In genomic region chr10:14991036-14991749, GRCh38 we compare ENCODE assay signal across 9 cellular contexts. TPM values are rescaled to one million over a fixed set of nuclear protein-coding genes. Genes with fewer than 3 reads are reported as not detected.
A peak's percentile ranks its signal among the peaks of the same experiment; 100 is the strongest.
DNase-seq lines count a peak whose midpoint lies in the region; ATAC-seq and TF ChIP-seq lines count a peak whose summit lies in the region.
"Not testable (repeated sequence)": the region's sequence is repeated elsewhere in the genome, so short reads cannot be mapped to it uniquely, and the experiment has no call there.
"Had no signal": no experiment of that assay in that cellular context is flagged by ENCODE, and none has a peak within 500 bp of the region (broad histone marks: within the 10 kb centered on the region; RNA-seq: fewer than 3 reads in every experiment).

No MANE protein-coding gene starts in this region.

- not testable (repeated sequence) for H3K27me3 Mint-ChIP-seq in activated CD4-positive, alpha-beta T cell treated with anti-CD3 and anti-CD28 coated beads, Interleukin-2, amount 10 ng/mL, durations not matched to agents 24 days and 14 days; activated naive CD8-positive, alpha-beta T cell treated with anti-CD3 and anti-CD28 coated beads for 36 hours; natural killer cell (ENCODE audit: low read depth in 2 of 2)

- not testable (repeated sequence) for H3K9me3 ChIP-seq in AG04450 (ENCODE audit: control insufficient read depth, insufficient read depth, low read length)

- POLR2A ChIA-PET in AG04450 (lab: Yijun Ruan, JAX) = not testable (repeated sequence)

- TF ChIP-seq CTCF in AG04450 (IDR thresholded peaks at IDR 0.05; ENCODE audit: low read depth, low read length) = peak; percentile 43
- peak; percentile 40 for TF ChIP-seq CTCF in GM13977 (IDR thresholded peaks at IDR 0.05; ENCODE audit: extremely low read depth, insufficient read depth, missing control alignments)
- TF ChIP-seq CTCF in fibroblast of mammary gland (conservative IDR thresholded peaks at IDR 0.05; ENCODE audit: control insufficient read depth, insufficient read depth, low read depth, low read length) = peak; percentile 3
- peak; percentile 15 for TF ChIP-seq CTCF in natural killer cell (IDR thresholded peaks at IDR 0.05)

- not testable (repeated sequence) for H3K4me3 Mint-ChIP-seq in activated CD4-positive, alpha-beta T cell treated with anti-CD3 and anti-CD28 coated beads, Interleukin-2, amount 10 ng/mL, durations not matched to agents 24 days and 14 days; activated naive CD8-positive, alpha-beta T cell treated with anti-CD3 and anti-CD28 coated beads for 36 hours; natural killer cell

- DNase-seq in AG04450 (ENCODE audit: low read depth, low spot score) (peak; percentile 2), GM13977 (ENCODE audit: low spot score) (peak; percentile 24), fibroblast of mammary gland (ENCODE audit: low read depth) (peak; percentile 38)
- peak; percentile 42 for DNase-seq in NK-92 treated with Interleukin-12 subunit alpha and Interleukin-12 subunit beta, amount 100 ng/mL, for 24 hours (lab: John Stamatoyannopoulos, UW)
- DNase-seq in activated CD4-positive, alpha-beta T cell treated with anti-CD3 and anti-CD28 coated beads, Interleukin-2, amount 10 ng/mL, durations not matched to agents 24 days and 14 days = peak; percentile 88
- peak; percentile 75 for DNase-seq in activated naive CD8-positive, alpha-beta T cell treated with anti-CD3 and anti-CD28 coated beads for 36 hours
- DNase-seq in natural killer cell = not testable (repeated sequence)
- peak; percentile 36 to 67 (median 40) for DNase-seq in stimulated activated CD4-positive, alpha-beta T cell treated with anti-CD3 and anti-CD28 coated beads, TNF-alpha, amount 100 ng/mL, for 24 hours (ENCODE audit: low read depth in 3 of 3)

- H3K27ac ChIP-seq in AG04450 (ENCODE audit: low read depth, low read length) = not testable (repeated sequence)

- intact Hi-C loops in activated CD4-positive, alpha-beta T cell treated with anti-CD3 and anti-CD28 coated beads, Interleukin-2, amount 10 ng/mL, durations not matched to agents 24 days and 14 days (cut with micrococcal nuclease) = loop anchor here (1.0 to 10.0 kb wide), 2 partner anchors 115 to 384 kb away; partner anchors contain the start of gene FAM171A1
- intact Hi-C loops in natural killer cell (cut with micrococcal nuclease) = loop anchor here (2.0 kb wide), 1 partner anchor 116 kb away; no protein-coding TSS in a partner anchor

- H3K27me3 ChIP-seq in AG04450 (ENCODE audit: control insufficient read depth, insufficient read depth, low read length) = not testable (repeated sequence)

- in situ Hi-C loops in GM13977 (cut with MboI; ENCODE audit: low pct_unique_long_range_greater_than_20kb, low sequenced_read_pairs, unreplicated experiment) = not testable (repeated sequence)

- not testable (repeated sequence) for H3K4me3 ChIP-seq in AG04450 (ENCODE audit: low read depth, low read length); fibroblast of mammary gland (ENCODE audit: control insufficient read depth, low read depth, low read length)

- CTCF ChIA-PET in AG04450 (lab: Charles Lee) = interaction anchor here (0.7 to 1.0 kb wide), 2 partner anchors 91 to 113 kb away, joined by 3 to 4 read pairs; no protein-coding TSS in a partner anchor

- not testable (repeated sequence) for ATAC-seq in natural killer cell

- not testable (repeated sequence) for H3K27ac Mint-ChIP-seq in activated CD4-positive, alpha-beta T cell treated with anti-CD3 and anti-CD28 coated beads, Interleukin-2, amount 10 ng/mL, durations not matched to agents 24 days and 14 days; activated naive CD8-positive, alpha-beta T cell treated with anti-CD3 and anti-CD28 coated beads for 36 hours
- H3K27ac Mint-ChIP-seq in natural killer cell = peak overlapping the region in 1 of 2 donors; percentile 29

- H3K9me3 Mint-ChIP-seq in activated CD4-positive, alpha-beta T cell treated with anti-CD3 and anti-CD28 coated beads, Interleukin-2, amount 10 ng/mL, durations not matched to agents 24 days and 14 days; activated naive CD8-positive, alpha-beta T cell treated with anti-CD3 and anti-CD28 coated beads for 36 hours; natural killer cell: not testable (repeated sequence)

- H3K36me3 Mint-ChIP-seq in activated CD4-positive, alpha-beta T cell treated with anti-CD3 and anti-CD28 coated beads, Interleukin-2, amount 10 ng/mL, durations not matched to agents 24 days and 14 days (ENCODE audit: low read depth); activated naive CD8-positive, alpha-beta T cell treated with anti-CD3 and anti-CD28 coated beads for 36 hours; natural killer cell: not testable (repeated sequence)

- peaks cover 11% of the 10 kb centered on the region for H3K4me1 Mint-ChIP-seq in activated CD4-positive, alpha-beta T cell treated with anti-CD3 and anti-CD28 coated beads, Interleukin-2, amount 10 ng/mL, durations not matched to agents 24 days and 14 days
- peaks cover 12% of the 10 kb centered on the region for H3K4me1 Mint-ChIP-seq in activated naive CD8-positive, alpha-beta T cell treated with anti-CD3 and anti-CD28 coated beads for 36 hours
- not testable (repeated sequence) for H3K4me1 Mint-ChIP-seq in natural killer cell

RNA-seq across cellular contexts. Expression of gene MEIG1, which starts 32.0 kb away (rescaled TPM):
- 0.21 TPM in 1 of 2 replicates, not detected in the other for polyA plus RNA-seq in AG04450 (2011; rRNA removed)
- not detected in 2 replicates for polyA minus RNA-seq in AG04450 (2011; rRNA and poly(A)+ RNA removed)
- not detected in 2 replicates for total RNA-seq in activated CD4-positive, alpha-beta T cell treated with anti-CD3 and anti-CD28 coated beads, Interleukin-2, amount 10 ng/mL, durations not matched to agents 24 days and 14 days
- total RNA-seq in activated naive CD8-positive, alpha-beta T cell treated with anti-CD3 and anti-CD28 coated beads for 36 hours = 1 to 10 TPM in 1 of 2 experiments, under 1 TPM in 1; 0.92 to 1.1 TPM
- total RNA-seq in natural killer cell = not detected
- total RNA-seq: breast epithelium had no signal

RNA-seq across cellular contexts. Expression of gene DCLRE1C, which starts 37.3 kb away (rescaled TPM):
- 5.5 and 6.4 TPM in 2 replicates for polyA plus RNA-seq in AG04450 (2011; rRNA removed)
- 5.7 and 7.0 TPM in 2 replicates for polyA minus RNA-seq in AG04450 (2011; rRNA and poly(A)+ RNA removed)
- total RNA-seq in activated CD4-positive, alpha-beta T cell treated with anti-CD3 and anti-CD28 coated beads, Interleukin-2, amount 10 ng/mL, durations not matched to agents 24 days and 14 days = 17.5 and 21.0 TPM in 2 replicates
- total RNA-seq in activated naive CD8-positive, alpha-beta T cell treated with anti-CD3 and anti-CD28 coated beads for 36 hours = 10 to 100 TPM; 19.8 to 21.4 TPM
- 10 to 100 TPM; 21.7 to 31.3 (median 22.3) TPM for total RNA-seq in natural killer cell

RNA-seq across cellular contexts. Expression of gene OLAH, which starts 52.5 kb away (rescaled TPM):
- 0.12 TPM in 1 of 2 replicates, not detected in the other for polyA plus RNA-seq in AG04450 (2011; rRNA removed)
- not detected in 2 replicates for polyA minus RNA-seq in AG04450 (2011; rRNA and poly(A)+ RNA removed)
- 0.26 and 0.62 TPM in 2 replicates for total RNA-seq in activated CD4-positive, alpha-beta T cell treated with anti-CD3 and anti-CD28 coated beads, Interleukin-2, amount 10 ng/mL, durations not matched to agents 24 days and 14 days
- 1 to 10 TPM; 1.2 to 2.0 TPM for total RNA-seq in activated naive CD8-positive, alpha-beta T cell treated with anti-CD3 and anti-CD28 coated beads for 36 hours
- not detected for total RNA-seq in natural killer cell
